In the genomic region with DNA sequence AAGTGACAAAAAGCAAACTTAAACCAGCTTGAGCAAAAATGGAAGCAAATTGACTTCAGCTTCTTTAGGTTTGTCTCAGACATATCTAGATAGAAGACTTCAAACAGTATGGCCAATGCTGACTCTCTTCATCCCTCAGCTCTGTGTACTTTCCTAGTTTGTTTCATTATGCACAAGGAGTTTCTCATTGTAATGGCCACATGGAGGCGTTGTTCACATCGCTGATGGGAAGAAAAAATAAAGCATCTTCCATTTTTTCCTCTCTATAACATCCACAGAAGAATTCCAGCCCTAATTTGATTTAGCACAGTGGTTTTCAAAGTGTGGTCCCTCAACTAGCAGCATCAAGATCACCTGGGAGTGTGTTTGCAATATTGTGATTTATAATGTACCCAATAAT, we compare ENCODE assay signal across 30 cellular contexts.
"Had no signal": no experiment of that assay in that cellular context is flagged by ENCODE, and none has a peak within 500 bp of the region (broad histone marks: within the 10 kb centered on the region; RNA-seq: fewer than 3 reads in every experiment).

No MANE protein-coding gene starts in this region.

- H3K9me3 ChIP-seq: ascending aorta, gastroesophageal sphincter, left lung, mucosa of descending colon, ovary, right lobe of liver, tibial nerve had no signal

- DNase-seq: activated CD4-positive, alpha-beta memory T cell treated with anti-CD3 and anti-CD28 coated beads for 36 hours; activated CD4-positive, alpha-beta T cell treated with anti-CD3 and anti-CD28 coated beads for 4 hours; activated CD8-positive, alpha-beta memory T cell treated with anti-CD3 and anti-CD28 coated beads, Interleukin-2, amount 50 U/mL, for 4 hours; activated gamma-delta T cell; activated naive CD4-positive, alpha-beta T cell treated with anti-CD3 and anti-CD28 coated beads, Interleukin-2, amount 10 ng/mL, durations not matched to agents 7 days and 5 days; activated naive CD8-positive, alpha-beta T cell treated with anti-CD3 and anti-CD28 coated beads, Interleukin-2, amount 10 ng/mL, durations not matched to agents 7 days and 5 days; activated T-cell treated with anti-CD3 and anti-CD28 coated beads, Interleukin-2, amount 50 U/mL, for 1 hour; brain microvascular endothelial cell; dorsolateral prefrontal cortex; effector memory CD4-positive, alpha-beta T cell; erythroblast; hypothalamus; kidney glomerular epithelial cell; left lung; mucosa of descending colon; nephron progenitor cell; ovary; right lobe of liver; stimulated activated CD4-positive, alpha-beta T cell treated with anti-CD3 and anti-CD28 coated beads, Interleukin-2, amount 100 ng/mL, for 48 hours; stimulated activated naive CD4-positive, alpha-beta T cell treated with Interleukin-2 at 50 U/mL for 16 hours; T-helper 9 cell had no signal

- H3K4me3 ChIP-seq: ascending aorta, coronary artery, dorsolateral prefrontal cortex, gastroesophageal sphincter, left lung, lung, mucosa of descending colon, ovary, right lobe of liver, tibial nerve had no signal

- FAIRE-seq: TTC549 had no signal

- H3K4me1 ChIP-seq: ascending aorta, gastroesophageal sphincter, left lung, right lobe of liver, tibial nerve had no signal

- H3K27me3 Mint-ChIP-seq: activated CD4-positive, alpha-beta memory T cell treated with anti-CD3 and anti-CD28 coated beads for 36 hours; activated naive CD4-positive, alpha-beta T cell treated with anti-CD3 and anti-CD28 coated beads, Interleukin-2, amount 10 ng/mL, durations not matched to agents 7 days and 5 days; activated naive CD8-positive, alpha-beta T cell treated with anti-CD3 and anti-CD28 coated beads, Interleukin-2, amount 10 ng/mL, durations not matched to agents 7 days and 5 days; progenitor cell of endocrine pancreas had no signal

- H3K4me1 Mint-ChIP-seq: activated naive CD4-positive, alpha-beta T cell treated with anti-CD3 and anti-CD28 coated beads, Interleukin-2, amount 10 ng/mL, durations not matched to agents 7 days and 5 days; activated naive CD8-positive, alpha-beta T cell treated with anti-CD3 and anti-CD28 coated beads, Interleukin-2, amount 10 ng/mL, durations not matched to agents 7 days and 5 days had no signal

- H3K36me3 ChIP-seq: ascending aorta, brain microvascular endothelial cell, gastroesophageal sphincter, left lung, ovary, right lobe of liver, tibial nerve had no signal

- H3K27ac ChIP-seq: ascending aorta, brain microvascular endothelial cell, coronary artery, dorsolateral prefrontal cortex, gastroesophageal sphincter, left lung, ovary, right lobe of liver, tibial nerve, VCaP had no signal

- H3K27me3 ChIP-seq: ascending aorta, brain microvascular endothelial cell, gastroesophageal sphincter, left lung, ovary, right lobe of liver, tibial nerve had no signal

- H3K36me3 Mint-ChIP-seq: activated CD4-positive, alpha-beta memory T cell treated with anti-CD3 and anti-CD28 coated beads for 36 hours; activated naive CD4-positive, alpha-beta T cell treated with anti-CD3 and anti-CD28 coated beads, Interleukin-2, amount 10 ng/mL, durations not matched to agents 7 days and 5 days; activated naive CD8-positive, alpha-beta T cell treated with anti-CD3 and anti-CD28 coated beads, Interleukin-2, amount 10 ng/mL, durations not matched to agents 7 days and 5 days had no signal

- H3K9me3 Mint-ChIP-seq: activated CD4-positive, alpha-beta memory T cell treated with anti-CD3 and anti-CD28 coated beads for 36 hours; activated naive CD4-positive, alpha-beta T cell treated with anti-CD3 and anti-CD28 coated beads, Interleukin-2, amount 10 ng/mL, durations not matched to agents 7 days and 5 days; activated naive CD8-positive, alpha-beta T cell treated with anti-CD3 and anti-CD28 coated beads, Interleukin-2, amount 10 ng/mL, durations not matched to agents 7 days and 5 days; activated T-helper 1 cell treated with anti-CD3 and anti-CD28 coated beads, Interleukin-12 subunit alpha, Interleukin-12 subunit beta, Interleukin-2, Interleukin-4 antibody, amounts not matched to agents 30 ng/mL and 10 ng/mL and 1 ng/mL, durations not matched to agents 14 hours and 24 hours and 36 hours had no signal

- ATAC-seq: gastroesophageal sphincter, left lung, mucosa of descending colon, right lobe of liver had no signal

- H3K27ac Mint-ChIP-seq: activated CD4-positive, alpha-beta memory T cell treated with anti-CD3 and anti-CD28 coated beads for 36 hours; activated naive CD4-positive, alpha-beta T cell treated with anti-CD3 and anti-CD28 coated beads, Interleukin-2, amount 10 ng/mL, durations not matched to agents 7 days and 5 days; activated naive CD8-positive, alpha-beta T cell treated with anti-CD3 and anti-CD28 coated beads, Interleukin-2, amount 10 ng/mL, durations not matched to agents 7 days and 5 days; activated T-helper 1 cell treated with anti-CD3 and anti-CD28 coated beads, Interleukin-12 subunit alpha, Interleukin-12 subunit beta, Interleukin-2, Interleukin-4 antibody, amounts not matched to agents 30 ng/mL and 10 ng/mL and 1 ng/mL, durations not matched to agents 14 hours and 24 hours and 36 hours; nephron progenitor cell; progenitor cell of endocrine pancreas had no signal

- H3K4me3 Mint-ChIP-seq: activated CD4-positive, alpha-beta memory T cell treated with anti-CD3 and anti-CD28 coated beads for 36 hours; activated naive CD4-positive, alpha-beta T cell treated with anti-CD3 and anti-CD28 coated beads, Interleukin-2, amount 10 ng/mL, durations not matched to agents 7 days and 5 days; activated naive CD8-positive, alpha-beta T cell treated with anti-CD3 and anti-CD28 coated beads, Interleukin-2, amount 10 ng/mL, durations not matched to agents 7 days and 5 days; activated T-helper 1 cell treated with anti-CD3 and anti-CD28 coated beads, Interleukin-12 subunit alpha, Interleukin-12 subunit beta, Interleukin-2, Interleukin-4 antibody, amounts not matched to agents 30 ng/mL and 10 ng/mL and 1 ng/mL, durations not matched to agents 14 hours and 24 hours and 36 hours; nephron progenitor cell had no signal
